ENCODE assay signal across 18 cellular contexts in genomic region chr11:19093976-19094375, GRCh38. TPM values are rescaled to one million over a fixed set of nuclear protein-coding genes. Genes with fewer than 3 reads are reported as not detected.
DNase-seq lines count a peak whose midpoint lies in the region; ATAC-seq and TF ChIP-seq lines count a peak whose summit lies in the region.
"Had no signal": no experiment of that assay in that cellular context is flagged by ENCODE, and none has a peak within 500 bp of the region (broad histone marks: within the 10 kb centered on the region; RNA-seq: fewer than 3 reads in every experiment).

No MANE protein-coding gene starts in this region.

- H3K9me3 ChIP-seq in PC-9 (ENCODE audit: insufficient read depth, low read depth) (0 out of 2 replicates have a peak, but pooled peaks cover 2% of the 10 kb centered on the region), esophagus squamous epithelium (no peaks in the 10 kb centered on the region)
- H3K9me3 ChIP-seq: ovary had no signal

- H3K36me3 ChIP-seq in PC-9 (ENCODE audit: low read depth) (no peaks in the 10 kb centered on the region), esophagus squamous epithelium (no peaks in the 10 kb centered on the region)
- H3K36me3 ChIP-seq: ovary had no signal

- H4K20me1 ChIP-seq in PC-9 (ENCODE audit: insufficient read depth) = no peaks in the 10 kb centered on the region

- peaks cover 57% of the 10 kb centered on the region for H3K4me1 ChIP-seq in PC-9 (replicated peaks; ENCODE audit: insufficient read depth)
- peaks cover 0 to 17% (median 7%) of the 10 kb centered on the region in 3 donors for H3K4me1 ChIP-seq in esophagus squamous epithelium

- DNase-seq in H4 (ENCODE audit: low spot score) = peak; percentile 85
- peak; percentile 57 to 97 for DNase-seq in PC-9
- DNase-seq in skeletal muscle cell (ENCODE audit: low read depth) = peak; percentile 36
- no peak for DNase-seq in esophagus squamous epithelium (lab: John Stamatoyannopoulos, UW)
- no peak for DNase-seq in NCI-H2107 treated with DMSO at 0.1 percent for 48 hours (lab: John Stamatoyannopoulos, UW; ENCODE audit: unreplicated experiment)
- no peak for DNase-seq in medulla oblongata (ENCODE audit: extremely low spot score)
- DNase-seq: activated CD4-positive, alpha-beta T cell treated with anti-CD3 and anti-CD28 coated beads for 4 hours; activated CD8-positive, alpha-beta memory T cell treated with anti-CD3 and anti-CD28 coated beads, Interleukin-2, amount 50 U/mL, for 48 hours; activated naive CD4-positive, alpha-beta T cell treated with anti-CD3 and anti-CD28 coated beads, Interleukin-2, amount 50 U/mL, for 16 hours; caudate nucleus; NCI-H2081 treated with DMSO at 0.1 percent for 48 hours; ovary; stimulated activated naive CD8-positive, alpha-beta T cell treated with anti-CD3 and anti-CD28 coated beads, Interleukin-15, Interleukin-2, amounts not matched to agents 100 U/mL and 50 U/mL, for 24 hours; T-helper 2 cell had no signal

- intact Hi-C loops in PC-9 (cut with micrococcal nuclease; ENCODE audit: unreplicated experiment) (loop anchor here (1.0 kb wide), 1 partner anchor 8 kb away; no protein-coding TSS in a partner anchor), esophagus squamous epithelium (cut with DNase I) (no loop called here)

- H3K4me2 ChIP-seq in PC-9 = peak overlapping the region; percentile 50

- CTCF ChIA-PET in PC-9 (lab: Charles Lee) = interaction anchor here (1.6 kb wide), 1 partner anchor 14 kb away, joined by 4 read pairs; no protein-coding TSS in a partner anchor

- no peak for TF ChIP-seq POLR2A in esophagus squamous epithelium (IDR thresholded peaks at IDR 0.05)

- POLR2A ChIA-PET in PC-9 (lab: Charles Lee; ENCODE audit: unreplicated experiment) = no interaction called here

- H3K79me2 ChIP-seq in PC-9 (ENCODE audit: low read depth) = no peaks in the 10 kb centered on the region

- 58 to 63% methylated on average over 4 of the region's 4 CpGs for WGBS in esophagus squamous epithelium, 2 donors

- no TSS peak for BruUV-seq in PC-9 (replicated peaks; lab: Mats Ljungman, UMichigan)

- H3K27ac ChIP-seq in PC-9 (peak overlapping the region; percentile 81), esophagus squamous epithelium (no peak overlapping the region)
- H3K27ac ChIP-seq: C4-2B, HL-60, ovary had no signal

- H3K9me2 ChIP-seq in PC-9 (ENCODE audit: insufficient read depth) = no peaks in the 10 kb centered on the region

- H2AFZ ChIP-seq in PC-9 = no peak overlapping the region

- TF ChIP-seq CTCF in PC-9 (conservative IDR thresholded peaks at IDR 0.05) = no peak
- TF ChIP-seq CTCF in esophagus squamous epithelium (IDR thresholded peaks at IDR 0.05) = no peak

- peak; percentile 55 for ATAC-seq in esophagus mucosa
- ATAC-seq: stimulated activated naive CD8-positive, alpha-beta T cell treated with anti-CD3 and anti-CD28 coated beads, Interleukin-15, Interleukin-2, amounts not matched to agents 100 U/mL and 50 U/mL, for 24 hours had no signal

- H3F3A ChIP-seq in PC-9 (ENCODE audit: insufficient read depth, low read depth) = peaks cover 24% of the 10 kb centered on the region

- no peaks in the 10 kb centered on the region for H3K27me3 ChIP-seq in PC-9 (ENCODE audit: insufficient read depth, low read depth)
- peaks cover 0 to 9% (median 0%) of the 10 kb centered on the region in 4 donors for H3K27me3 ChIP-seq in esophagus squamous epithelium
- H3K27me3 ChIP-seq: ovary had no signal

- H3K4me3 ChIP-seq in PC-9 (no peak overlapping the region), skeletal muscle cell (ENCODE audit: low read depth, low read length) (no peak overlapping the region), esophagus squamous epithelium (no peak overlapping the region)
- H3K4me3 ChIP-seq: ovary had no signal

RNA-seq across cellular contexts. Expression of gene ZDHHC13, which starts 23.0 kb away (rescaled TPM):
- 44.9 and 45.6 TPM in 2 replicates for total RNA-seq in H4 (2014; rRNA removed; shearing (Covaris generic))
- total RNA-seq in PC-9 (2021) (31.5 and 35.5 TPM in 2 replicates), esophagus mucosa (36.5 TPM), esophagus squamous epithelium (10 to 100 TPM; 45.8 to 64.9 (median 58.1) TPM)

RNA-seq across cellular contexts. Expression of gene MRGPRX2, which starts 33.5 kb away (rescaled TPM):
- not detected in 2 replicates for total RNA-seq in H4 (2014; rRNA removed; shearing (Covaris generic))
- total RNA-seq in PC-9 (2021) (not detected in 2 replicates), esophagus mucosa (not detected), esophagus squamous epithelium (under 1 TPM in 1 of 4 donors, not detected in 3; 0.19 TPM)
- total RNA-seq: ureter had no signal

Comparison
In these comparisons a context has a peak if more than half of its experiments do, and no peak if none do; other contexts are left out.
1. DNase-seq: peak in H4 (single experiment), PC-9 (2 of 2) and skeletal muscle cell (single experiment); none in esophagus squamous epithelium (single experiment), NCI-H2107 treated with DMSO at 0.1 percent for 48 hours (single experiment) and medulla oblongata (single experiment).